Comparison of ENCODE assay signal across 8 cellular contexts in genomic region chr17:4997302-4998026, GRCh38. TPM values are rescaled to one million over a fixed set of nuclear protein-coding genes. Genes with fewer than 3 reads are reported as not detected.
DNase-seq lines count a peak whose midpoint lies in the region; ATAC-seq and TF ChIP-seq lines count a peak whose summit lies in the region.

Gene INCA1, minus strand, starts transcription at chr17:4997522. Its CDS starts 3,085 bp downstream, at chr17:4994437.
Gene KIF1C, plus strand, starts transcription at chr17:4997950. Its CDS starts 2,297 bp downstream, at chr17:5000247.

- peak within 1 kb of the TSS; percentile 71 for H3K27ac Mint-ChIP-seq in activated CD8-positive, alpha-beta T cell treated with anti-CD3 and anti-CD28 coated beads for 36 hours

- POLR2A ChIA-PET in activated CD8-positive, alpha-beta T cell treated with anti-CD3 and anti-CD28 coated beads for 36 hours (lab: Charles Lee) = interaction anchor here (0.7 to 1.7 kb wide), 11 partner anchors 8 to 66 kb away, joined by 3 to 11 read pairs (median 5); partner anchors contain the start of gene PFN1

- H3K36me3 Mint-ChIP-seq in activated CD8-positive, alpha-beta T cell treated with anti-CD3 and anti-CD28 coated beads for 36 hours (ENCODE audit: low read depth) = peaks cover 13% of the 10 kb centered on the region

- no peaks in the 10 kb centered on the region for H3K9me3 Mint-ChIP-seq in activated CD8-positive, alpha-beta T cell treated with anti-CD3 and anti-CD28 coated beads for 36 hours

- TF ChIP-seq CTCF in C4-2B (conservative IDR thresholded peaks at IDR 0.05) = no peak
- TF ChIP-seq CTCF in activated CD8-positive, alpha-beta T cell treated with anti-CD3 and anti-CD28 coated beads for 36 hours (IDR thresholded peaks at IDR 0.05) = no peak

- H3K27ac ChIP-seq in C4-2B = peak within 1 kb of the TSS; percentile 90

- ATAC-seq in GM19324 (IDR thresholded peaks at IDR 0.05; ENCODE audit: low FRiP score, unreplicated experiment) = peak; percentile 85
- peak; percentile 76 for ATAC-seq in HG03457 (IDR thresholded peaks at IDR 0.05; ENCODE audit: unreplicated experiment)
- ATAC-seq in activated CD8-positive, alpha-beta T cell treated with anti-CD3 and anti-CD28 coated beads for 36 hours = peak; percentile 98

- peaks cover 17% of the 10 kb centered on the region for H3K4me1 Mint-ChIP-seq in activated CD8-positive, alpha-beta T cell treated with anti-CD3 and anti-CD28 coated beads for 36 hours (ENCODE audit: low read depth)

- peaks cover 1% of the 10 kb centered on the region for H3K27me3 Mint-ChIP-seq in activated CD8-positive, alpha-beta T cell treated with anti-CD3 and anti-CD28 coated beads for 36 hours

- CTCF ChIA-PET in activated CD8-positive, alpha-beta T cell treated with anti-CD3 and anti-CD28 coated beads for 36 hours (lab: Charles Lee) = interaction anchor here (1.1 to 1.9 kb wide), 6 partner anchors 11 to 64 kb away, joined by 3 to 6 read pairs (median 4); no protein-coding TSS in a partner anchor

- DNase-seq in NCI-H82 (lab: John Stamatoyannopoulos, UW) = peak; percentile 96
- peak; percentile 93 for DNase-seq in activated CD8-positive, alpha-beta T cell treated with anti-CD3 and anti-CD28 coated beads for 36 hours
- peak; percentile 97 for DNase-seq in ecto neural progenitor cell (ENCODE audit: low spot score)
- peak; percentile 89 for DNase-seq in lung microvascular endothelial cell (ENCODE audit: low read depth in 2 of 2)
- peak; percentile 83 to 85 (median 85) for DNase-seq in stimulated activated CD4-positive, alpha-beta T cell treated with anti-CD3 and anti-CD28 coated beads, TNF-alpha, amount 100 ng/mL, for 4 hours (ENCODE audit: low read depth in 3 of 3)

- peak within 1 kb of the TSS; percentile 79 for H3K4me3 Mint-ChIP-seq in activated CD8-positive, alpha-beta T cell treated with anti-CD3 and anti-CD28 coated beads for 36 hours

- intact Hi-C loops in activated CD8-positive, alpha-beta T cell treated with anti-CD3 and anti-CD28 coated beads for 36 hours (cut with micrococcal nuclease) = no loop called here

RNA-seq across cellular contexts. Expression of gene INCA1, which starts in this region (rescaled TPM):
- total RNA-seq in activated CD8-positive, alpha-beta T cell treated with anti-CD3 and anti-CD28 coated beads for 36 hours = under 1 TPM in 1 of 2 experiments, not detected in 1; 0.63 TPM
- total RNA-seq in lung microvascular endothelial cell = 0.22 and 0.40 TPM in 2 replicates

RNA-seq across cellular contexts. Expression of gene KIF1C, which starts in this region (rescaled TPM):
- 10 to 100 TPM; 35.7 to 37.4 TPM for total RNA-seq in activated CD8-positive, alpha-beta T cell treated with anti-CD3 and anti-CD28 coated beads for 36 hours
- total RNA-seq in lung microvascular endothelial cell = 56.0 and 78.2 TPM in 2 replicates

Comparison
In these comparisons a context has a peak if more than half of its experiments do, and no peak if none do; other contexts are left out.
1. Peak in every context shown above with its lines: DNase-seq, ATAC-seq and H3K27ac ChIP-seq.